ENCODE assay signal across 1 cellular context in the genomic region with DNA sequence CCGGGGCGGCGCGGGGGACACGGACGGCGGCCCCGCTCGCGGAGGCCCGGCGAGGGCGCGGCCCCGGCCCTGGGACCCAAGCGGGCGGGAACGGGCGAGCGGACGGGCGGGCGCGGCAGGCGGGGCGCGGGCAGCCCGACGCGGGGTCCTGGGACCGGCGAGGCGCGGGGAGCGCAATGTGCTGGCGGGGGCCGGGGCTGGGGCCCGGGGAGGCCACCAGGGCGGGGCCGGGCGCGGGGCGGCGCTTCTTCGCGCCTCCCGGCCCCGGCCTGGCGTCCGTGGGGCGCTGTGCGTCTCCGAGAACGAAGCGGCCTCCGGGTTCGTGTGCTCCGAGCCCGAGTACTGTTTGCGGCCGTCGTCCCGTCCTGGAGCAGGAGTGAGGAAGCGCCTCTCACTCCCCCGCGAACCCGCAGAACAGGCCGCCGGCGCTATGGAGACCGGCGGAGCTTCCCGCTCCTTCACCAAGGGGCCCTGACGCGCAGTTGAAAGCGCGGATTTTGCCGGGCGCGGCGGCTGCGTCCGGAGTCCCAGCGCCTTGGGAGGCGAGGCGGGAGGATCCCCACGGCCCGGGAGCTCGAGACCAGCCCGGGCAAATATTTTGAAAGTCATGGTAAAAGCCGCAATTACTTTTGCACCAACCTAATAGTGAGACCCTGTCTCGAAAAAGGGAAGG.
TF ChIP-seq lines count a peak whose summit lies in the region.

No MANE protein-coding gene starts in this region.

TF ChIP-seq in K562, 482 proteins besides CTCF, POLR2A, EP300 and RAD21 (continued from another document and continues in another):
- TF ChIP-seq, protein P1, sequence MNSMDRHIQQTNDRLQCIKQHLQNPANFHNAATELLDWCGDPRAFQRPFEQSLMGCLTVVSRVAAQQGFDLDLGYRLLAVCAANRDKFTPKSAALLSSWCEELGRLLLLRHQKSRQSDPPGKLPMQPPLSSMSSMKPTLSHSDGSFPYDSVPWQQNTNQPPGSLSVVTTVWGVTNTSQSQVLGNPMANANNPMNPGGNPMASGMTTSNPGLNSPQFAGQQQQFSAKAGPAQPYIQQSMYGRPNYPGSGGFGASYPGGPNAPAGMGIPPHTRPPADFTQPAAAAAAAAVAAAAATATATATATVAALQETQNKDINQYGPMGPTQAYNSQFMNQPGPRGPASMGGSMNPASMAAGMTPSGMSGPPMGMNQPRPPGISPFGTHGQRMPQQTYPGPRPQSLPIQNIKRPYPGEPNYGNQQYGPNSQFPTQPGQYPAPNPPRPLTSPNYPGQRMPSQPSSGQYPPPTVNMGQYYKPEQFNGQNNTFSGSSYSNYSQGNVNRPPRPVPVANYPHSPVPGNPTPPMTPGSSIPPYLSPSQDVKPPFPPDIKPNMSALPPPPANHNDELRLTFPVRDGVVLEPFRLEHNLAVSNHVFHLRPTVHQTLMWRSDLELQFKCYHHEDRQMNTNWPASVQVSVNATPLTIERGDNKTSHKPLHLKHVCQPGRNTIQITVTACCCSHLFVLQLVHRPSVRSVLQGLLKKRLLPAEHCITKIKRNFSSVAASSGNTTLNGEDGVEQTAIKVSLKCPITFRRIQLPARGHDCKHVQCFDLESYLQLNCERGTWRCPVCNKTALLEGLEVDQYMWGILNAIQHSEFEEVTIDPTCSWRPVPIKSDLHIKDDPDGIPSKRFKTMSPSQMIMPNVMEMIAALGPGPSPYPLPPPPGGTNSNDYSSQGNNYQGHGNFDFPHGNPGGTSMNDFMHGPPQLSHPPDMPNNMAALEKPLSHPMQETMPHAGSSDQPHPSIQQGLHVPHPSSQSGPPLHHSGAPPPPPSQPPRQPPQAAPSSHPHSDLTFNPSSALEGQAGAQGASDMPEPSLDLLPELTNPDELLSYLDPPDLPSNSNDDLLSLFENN (IDR thresholded peaks at IDR 0.05; ENCODE audit: low read depth in 2 of 2, low read length in 2 of 2) = 0 out of 4 replicates have a peak, but pooled peaks of 1 of the 2 experiments have one; percentile 14
- TF ChIP-seq, protein P2, sequence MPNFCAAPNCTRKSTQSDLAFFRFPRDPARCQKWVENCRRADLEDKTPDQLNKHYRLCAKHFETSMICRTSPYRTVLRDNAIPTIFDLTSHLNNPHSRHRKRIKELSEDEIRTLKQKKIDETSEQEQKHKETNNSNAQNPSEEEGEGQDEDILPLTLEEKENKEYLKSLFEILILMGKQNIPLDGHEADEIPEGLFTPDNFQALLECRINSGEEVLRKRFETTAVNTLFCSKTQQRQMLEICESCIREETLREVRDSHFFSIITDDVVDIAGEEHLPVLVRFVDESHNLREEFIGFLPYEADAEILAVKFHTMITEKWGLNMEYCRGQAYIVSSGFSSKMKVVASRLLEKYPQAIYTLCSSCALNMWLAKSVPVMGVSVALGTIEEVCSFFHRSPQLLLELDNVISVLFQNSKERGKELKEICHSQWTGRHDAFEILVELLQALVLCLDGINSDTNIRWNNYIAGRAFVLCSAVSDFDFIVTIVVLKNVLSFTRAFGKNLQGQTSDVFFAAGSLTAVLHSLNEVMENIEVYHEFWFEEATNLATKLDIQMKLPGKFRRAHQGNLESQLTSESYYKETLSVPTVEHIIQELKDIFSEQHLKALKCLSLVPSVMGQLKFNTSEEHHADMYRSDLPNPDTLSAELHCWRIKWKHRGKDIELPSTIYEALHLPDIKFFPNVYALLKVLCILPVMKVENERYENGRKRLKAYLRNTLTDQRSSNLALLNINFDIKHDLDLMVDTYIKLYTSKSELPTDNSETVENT (CRISPR knock-in tag; IDR thresholded peaks at IDR 0.05) = peak; percentile 70; the same call in 1 of the 2 replicates
- TF ChIP-seq, protein P3, sequence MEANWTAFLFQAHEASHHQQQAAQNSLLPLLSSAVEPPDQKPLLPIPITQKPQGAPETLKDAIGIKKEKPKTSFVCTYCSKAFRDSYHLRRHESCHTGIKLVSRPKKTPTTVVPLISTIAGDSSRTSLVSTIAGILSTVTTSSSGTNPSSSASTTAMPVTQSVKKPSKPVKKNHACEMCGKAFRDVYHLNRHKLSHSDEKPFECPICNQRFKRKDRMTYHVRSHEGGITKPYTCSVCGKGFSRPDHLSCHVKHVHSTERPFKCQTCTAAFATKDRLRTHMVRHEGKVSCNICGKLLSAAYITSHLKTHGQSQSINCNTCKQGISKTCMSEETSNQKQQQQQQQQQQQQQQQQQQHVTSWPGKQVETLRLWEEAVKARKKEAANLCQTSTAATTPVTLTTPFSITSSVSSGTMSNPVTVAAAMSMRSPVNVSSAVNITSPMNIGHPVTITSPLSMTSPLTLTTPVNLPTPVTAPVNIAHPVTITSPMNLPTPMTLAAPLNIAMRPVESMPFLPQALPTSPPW (CRISPR knock-in tag; IDR thresholded peaks at IDR 0.05) = peak; percentile 93
- TF ChIP-seq RBFOX2 (IDR thresholded peaks at IDR 0.05; ENCODE audit: low read depth, low read length) (peak; percentile 93), MYBL2 (IDR thresholded peaks at IDR 0.05; ENCODE audit: low read depth) (no peak), MYBL2 (CRISPR knock-in tag; IDR thresholded peaks at IDR 0.05; ENCODE audit: borderline replicate concordance) (no peak), NFE2 (IDR thresholded peaks at IDR 0.05; ENCODE audit: low read depth) (peak; percentile 48), HCFC1 (IDR thresholded peaks at IDR 0.05; ENCODE audit: low read depth, low read length) (peak; percentile 31; the same call in 1 of the 2 replicates), CBX1 (IDR thresholded peaks at IDR 0.05; ENCODE audit: low read depth) (peak; percentile 32; the same call in 1 of the 2 replicates), ATF1 (CRISPR knock-in tag; IDR thresholded peaks at IDR 0.05) (no peak), ATF1 (tag; IDR thresholded peaks at IDR 0.05) (peak; percentile 46; the same call in 1 of the 2 replicates), ZNF354B (CRISPR knock-in tag; IDR thresholded peaks at IDR 0.05) (no peak), EGR1 (conservative IDR thresholded peaks at IDR 0.05) (peak; percentile 41; the same call in 1 of the 2 replicates), CREB1 (IDR thresholded peaks at IDR 0.05) (peak; percentile 2), CREB1 (CRISPR knock-in tag; IDR thresholded peaks at IDR 0.05) (no peak), ZBTB1 (CRISPR knock-in tag; IDR thresholded peaks at IDR 0.05; ENCODE audit: borderline replicate concordance, low read depth) (peak; percentile 15; the same call in 1 of the 2 replicates), KDM5B (IDR thresholded peaks at IDR 0.05; ENCODE audit: insufficient replicate concordance, low read depth, low read length) (peak; percentile 92), ZNF431 (CRISPR knock-in tag; IDR thresholded peaks at IDR 0.05) (no peak), FOXA1 (IDR thresholded peaks at IDR 0.05; ENCODE audit: borderline replicate concordance) (no peak), PHB (CRISPR knock-in tag; IDR thresholded peaks at IDR 0.05) (no peak), NBN (IDR thresholded peaks at IDR 0.05; ENCODE audit: low read depth) (peak; percentile 61; the same call in 1 of the 2 replicates), ELF1 (tag; IDR thresholded peaks at IDR 0.05) (peak; percentile 55; the same call in 1 of the 2 replicates), ZBTB17 (CRISPR knock-in tag; IDR thresholded peaks at IDR 0.05) (peak; percentile 55; the same call in 1 of the 2 replicates), SIN3A (IDR thresholded peaks at IDR 0.05; ENCODE audit: borderline replicate concordance in 2 of 2, control insufficient read depth in 1 of 2, low read depth in 2 of 2, low read length in 2 of 2) (peak; percentile 16 to 26; a peak in 1 of 4 replicates), TOE1 (IDR thresholded peaks at IDR 0.05; ENCODE audit: borderline replicate concordance) (peak; percentile 70; the same call in 1 of the 2 replicates), TOE1 (CRISPR knock-in tag; IDR thresholded peaks at IDR 0.05; ENCODE audit: borderline replicate concordance, low read depth) (no peak)
- TF ChIP-seq, protein P4, sequence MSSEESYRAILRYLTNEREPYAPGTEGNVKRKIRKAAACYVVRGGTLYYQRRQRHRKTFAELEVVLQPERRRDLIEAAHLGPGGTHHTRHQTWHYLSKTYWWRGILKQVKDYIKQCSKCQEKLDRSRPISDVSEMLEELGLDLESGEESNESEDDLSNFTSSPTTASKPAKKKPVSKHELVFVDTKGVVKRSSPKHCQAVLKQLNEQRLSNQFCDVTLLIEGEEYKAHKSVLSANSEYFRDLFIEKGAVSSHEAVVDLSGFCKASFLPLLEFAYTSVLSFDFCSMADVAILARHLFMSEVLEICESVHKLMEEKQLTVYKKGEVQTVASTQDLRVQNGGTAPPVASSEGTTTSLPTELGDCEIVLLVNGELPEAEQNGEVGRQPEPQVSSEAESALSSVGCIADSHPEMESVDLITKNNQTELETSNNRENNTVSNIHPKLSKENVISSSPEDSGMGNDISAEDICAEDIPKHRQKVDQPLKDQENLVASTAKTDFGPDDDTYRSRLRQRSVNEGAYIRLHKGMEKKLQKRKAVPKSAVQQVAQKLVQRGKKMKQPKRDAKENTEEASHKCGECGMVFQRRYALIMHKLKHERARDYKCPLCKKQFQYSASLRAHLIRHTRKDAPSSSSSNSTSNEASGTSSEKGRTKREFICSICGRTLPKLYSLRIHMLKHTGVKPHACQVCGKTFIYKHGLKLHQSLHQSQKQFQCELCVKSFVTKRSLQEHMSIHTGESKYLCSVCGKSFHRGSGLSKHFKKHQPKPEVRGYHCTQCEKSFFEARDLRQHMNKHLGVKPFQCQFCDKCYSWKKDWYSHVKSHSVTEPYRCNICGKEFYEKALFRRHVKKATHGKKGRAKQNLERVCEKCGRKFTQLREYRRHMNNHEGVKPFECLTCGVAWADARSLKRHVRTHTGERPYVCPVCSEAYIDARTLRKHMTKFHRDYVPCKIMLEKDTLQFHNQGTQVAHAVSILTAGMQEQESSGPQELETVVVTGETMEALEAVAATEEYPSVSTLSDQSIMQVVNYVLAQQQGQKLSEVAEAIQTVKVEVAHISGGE (CRISPR knock-in tag; IDR thresholded peaks at IDR 0.05) = peak in 1 of 3 experiments; percentile 61; a peak in 2 of 6 replicates
- TF ChIP-seq, protein P5, sequence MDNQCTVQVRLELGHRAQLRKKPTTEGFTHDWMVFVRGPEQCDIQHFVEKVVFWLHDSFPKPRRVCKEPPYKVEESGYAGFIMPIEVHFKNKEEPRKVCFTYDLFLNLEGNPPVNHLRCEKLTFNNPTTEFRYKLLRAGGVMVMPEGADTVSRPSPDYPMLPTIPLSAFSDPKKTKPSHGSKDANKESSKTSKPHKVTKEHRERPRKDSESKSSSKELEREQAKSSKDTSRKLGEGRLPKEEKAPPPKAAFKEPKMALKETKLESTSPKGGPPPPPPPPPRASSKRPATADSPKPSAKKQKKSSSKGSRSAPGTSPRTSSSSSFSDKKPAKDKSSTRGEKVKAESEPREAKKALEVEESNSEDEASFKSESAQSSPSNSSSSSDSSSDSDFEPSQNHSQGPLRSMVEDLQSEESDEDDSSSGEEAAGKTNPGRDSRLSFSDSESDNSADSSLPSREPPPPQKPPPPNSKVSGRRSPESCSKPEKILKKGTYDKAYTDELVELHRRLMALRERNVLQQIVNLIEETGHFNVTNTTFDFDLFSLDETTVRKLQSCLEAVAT (IDR thresholded peaks at IDR 0.05) = peak in 1 of 2 experiments; percentile 21; a peak in 1 of 4 replicates
- TF ChIP-seq, protein P6, sequence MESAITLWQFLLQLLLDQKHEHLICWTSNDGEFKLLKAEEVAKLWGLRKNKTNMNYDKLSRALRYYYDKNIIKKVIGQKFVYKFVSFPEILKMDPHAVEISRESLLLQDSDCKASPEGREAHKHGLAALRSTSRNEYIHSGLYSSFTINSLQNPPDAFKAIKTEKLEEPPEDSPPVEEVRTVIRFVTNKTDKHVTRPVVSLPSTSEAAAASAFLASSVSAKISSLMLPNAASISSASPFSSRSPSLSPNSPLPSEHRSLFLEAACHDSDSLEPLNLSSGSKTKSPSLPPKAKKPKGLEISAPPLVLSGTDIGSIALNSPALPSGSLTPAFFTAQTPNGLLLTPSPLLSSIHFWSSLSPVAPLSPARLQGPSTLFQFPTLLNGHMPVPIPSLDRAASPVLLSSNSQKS (CRISPR knock-in tag; IDR thresholded peaks at IDR 0.05) = no peak
- TF ChIP-seq, protein P7, sequence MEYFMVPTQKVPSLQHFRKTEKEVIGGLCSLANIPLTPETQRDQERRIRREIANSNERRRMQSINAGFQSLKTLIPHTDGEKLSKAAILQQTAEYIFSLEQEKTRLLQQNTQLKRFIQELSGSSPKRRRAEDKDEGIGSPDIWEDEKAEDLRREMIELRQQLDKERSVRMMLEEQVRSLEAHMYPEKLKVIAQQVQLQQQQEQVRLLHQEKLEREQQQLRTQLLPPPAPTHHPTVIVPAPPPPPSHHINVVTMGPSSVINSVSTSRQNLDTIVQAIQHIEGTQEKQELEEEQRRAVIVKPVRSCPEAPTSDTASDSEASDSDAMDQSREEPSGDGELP (CRISPR knock-in tag; IDR thresholded peaks at IDR 0.05; ENCODE audit: borderline replicate concordance) = peak; percentile 73
- TF ChIP-seq, protein P8, sequence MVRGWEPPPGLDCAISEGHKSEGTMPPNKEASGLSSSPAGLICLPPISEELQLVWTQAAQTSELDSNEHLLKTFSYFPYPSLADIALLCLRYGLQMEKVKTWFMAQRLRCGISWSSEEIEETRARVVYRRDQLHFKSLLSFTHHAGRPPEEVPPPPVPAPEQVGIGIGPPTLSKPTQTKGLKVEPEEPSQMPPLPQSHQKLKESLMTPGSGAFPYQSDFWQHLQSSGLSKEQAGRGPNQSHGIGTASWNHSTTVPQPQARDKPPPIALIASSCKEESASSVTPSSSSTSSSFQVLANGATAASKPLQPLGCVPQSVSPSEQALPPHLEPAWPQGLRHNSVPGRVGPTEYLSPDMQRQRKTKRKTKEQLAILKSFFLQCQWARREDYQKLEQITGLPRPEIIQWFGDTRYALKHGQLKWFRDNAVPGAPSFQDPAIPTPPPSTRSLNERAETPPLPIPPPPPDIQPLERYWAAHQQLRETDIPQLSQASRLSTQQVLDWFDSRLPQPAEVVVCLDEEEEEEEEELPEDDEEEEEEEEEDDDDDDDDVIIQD (CRISPR knock-in tag; IDR thresholded peaks at IDR 0.05) = no peak
- TF ChIP-seq, protein P9, sequence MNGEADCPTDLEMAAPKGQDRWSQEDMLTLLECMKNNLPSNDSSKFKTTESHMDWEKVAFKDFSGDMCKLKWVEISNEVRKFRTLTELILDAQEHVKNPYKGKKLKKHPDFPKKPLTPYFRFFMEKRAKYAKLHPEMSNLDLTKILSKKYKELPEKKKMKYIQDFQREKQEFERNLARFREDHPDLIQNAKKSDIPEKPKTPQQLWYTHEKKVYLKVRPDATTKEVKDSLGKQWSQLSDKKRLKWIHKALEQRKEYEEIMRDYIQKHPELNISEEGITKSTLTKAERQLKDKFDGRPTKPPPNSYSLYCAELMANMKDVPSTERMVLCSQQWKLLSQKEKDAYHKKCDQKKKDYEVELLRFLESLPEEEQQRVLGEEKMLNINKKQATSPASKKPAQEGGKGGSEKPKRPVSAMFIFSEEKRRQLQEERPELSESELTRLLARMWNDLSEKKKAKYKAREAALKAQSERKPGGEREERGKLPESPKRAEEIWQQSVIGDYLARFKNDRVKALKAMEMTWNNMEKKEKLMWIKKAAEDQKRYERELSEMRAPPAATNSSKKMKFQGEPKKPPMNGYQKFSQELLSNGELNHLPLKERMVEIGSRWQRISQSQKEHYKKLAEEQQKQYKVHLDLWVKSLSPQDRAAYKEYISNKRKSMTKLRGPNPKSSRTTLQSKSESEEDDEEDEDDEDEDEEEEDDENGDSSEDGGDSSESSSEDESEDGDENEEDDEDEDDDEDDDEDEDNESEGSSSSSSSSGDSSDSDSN (IDR thresholded peaks at IDR 0.05; ENCODE audit: borderline replicate concordance in 1 of 2, low read depth in 2 of 2, low read length in 2 of 2) = peak; percentile 98 to 99
